In genomic region chr2:86000131-86000937, GRCh38 we compare ENCODE assay signal across 10 cellular contexts.
DNase-seq lines count a peak whose midpoint lies in the region; ATAC-seq and TF ChIP-seq lines count a peak whose summit lies in the region.
"Had no signal": no experiment of that assay in that cellular context is flagged by ENCODE, and none has a peak within 500 bp of the region (broad histone marks: within the 10 kb centered on the region; RNA-seq: fewer than 3 reads in every experiment).

No MANE protein-coding gene starts in this region.

- H3K9me3 ChIP-seq in A673 (ENCODE audit: low read depth, low read length, poor library complexity, severe bottlenecking), result no peaks in the 10 kb centered on the region

- H4K20me1 ChIP-seq in GM23338 (replicated peaks; ENCODE audit: insufficient read depth), result no peaks in the 10 kb centered on the region

- POLR2A ChIA-PET in A673 (lab: Charles Lee; ENCODE audit: low non-redundant PET), result interaction anchor here (0.6 to 0.7 kb wide), 2 partner anchors 10 to 16 kb away, joined by 3 to 17 read pairs; no protein-coding TSS in a partner anchor
- POLR2A ChIA-PET in WTC11 (lab: Charles Lee), result no interaction called here

- no peak overlapping the region for H3K23ac ChIP-seq in mesendoderm (ENCODE audit: low read length)

- TF ChIP-seq CTCF in A673 (conservative IDR thresholded peaks at IDR 0.05; ENCODE audit: low read depth, low read length), result no peak
- TF ChIP-seq CTCF in GM23338 (conservative IDR thresholded peaks at IDR 0.05; ENCODE audit: low read depth in 2 of 2), result no peak
- no peak for TF ChIP-seq CTCF in WTC11 (IDR thresholded peaks at IDR 0.05)

- H3K9ac ChIP-seq in mesendoderm (ENCODE audit: low read length), result no peak overlapping the region

- WGBS in mesendoderm (ENCODE audit: extremely low coverage, insufficient coverage, low lambda C conversion rate), result no CpG with 5 or more reads among the region's 10 CpGs

- H3K27ac Mint-ChIP-seq in GM23338 (peak overlapping the region; percentile 18; the same call in 1 of the 2 replicates), WTC11 (no peak overlapping the region; the same call in 1 of the 2 replicates)

- no peak for TF ChIP-seq POLR2A in erythroblast (IDR thresholded peaks at IDR 0.05; ENCODE audit: low read length)

- H3K27me3 Mint-ChIP-seq in GM23338 (ENCODE audit: insufficient read depth, low read depth, poor library complexity) (peaks cover 2% of the 10 kb centered on the region), WTC11 (ENCODE audit: low read depth) (no peaks in the 10 kb centered on the region; the same call in 1 of the 2 replicates)

- no peaks in the 10 kb centered on the region for H3K36me3 Mint-ChIP-seq in GM23338 (ENCODE audit: low read depth)
- H3K36me3 Mint-ChIP-seq in WTC11, result peaks cover 9% of the 10 kb centered on the region

- intact Hi-C loops in A673 (cut with micrococcal nuclease; ENCODE audit: unreplicated experiment), result no loop called here

- DNase-seq in A673 (ENCODE audit: low spot score) (peak; percentile 41), GM23338 (ENCODE audit: low spot score) (no peak), WTC11 (ENCODE audit: low spot score) (no peak), mesendoderm (no peak), NCI-H128 (lab: John Stamatoyannopoulos, UW; ENCODE audit: unreplicated experiment) (no peak), cerebellum (ENCODE audit: low spot score) (no peak), erythroblast (lab: John Stamatoyannopoulos, UW) (no peak)
- DNase-seq: dorsolateral prefrontal cortex, retina had no signal

- H3K4me3 ChIP-seq in A673 (ENCODE audit: low read depth, low read length, poor library complexity, severe bottlenecking) (no peak overlapping the region), GM23338 (no peak overlapping the region), mesendoderm (ENCODE audit: low read length) (no peak overlapping the region)
- H3K4me3 ChIP-seq: dorsolateral prefrontal cortex had no signal

- no peak overlapping the region for H4K5ac ChIP-seq in mesendoderm (ENCODE audit: low read length)

- no peaks in the 10 kb centered on the region for H3K79me1 ChIP-seq in mesendoderm (ENCODE audit: low read length)

- H3K18ac ChIP-seq in mesendoderm (ENCODE audit: low read length), result no peak overlapping the region

- H3K27me3 ChIP-seq in A673 (replicated peaks; ENCODE audit: insufficient read depth, low read depth, low read length, poor library complexity) (no peaks in the 10 kb centered on the region), GM23338 (ENCODE audit: insufficient read depth) (no peaks in the 10 kb centered on the region), mesendoderm (ENCODE audit: insufficient read depth, low read length, poor library complexity) (no peaks in the 10 kb centered on the region)
- H3K27me3 ChIP-seq: dorsolateral prefrontal cortex had no signal

- H4K8ac ChIP-seq in mesendoderm (ENCODE audit: low read depth, low read length), result no peak overlapping the region

- H3K9me3 Mint-ChIP-seq in GM23338 (peaks cover 11% of the 10 kb centered on the region), WTC11 (peaks cover 17% of the 10 kb centered on the region)

- no TSS peak for BruUV-seq in A673 (replicated peaks; lab: Mats Ljungman, UMichigan)

- H3K4me1 Mint-ChIP-seq in GM23338, result peaks cover 11% of the 10 kb centered on the region
- peaks cover 7% of the 10 kb centered on the region for H3K4me1 Mint-ChIP-seq in WTC11

- H2BK15ac ChIP-seq in mesendoderm (replicated peaks; ENCODE audit: low read depth), result no peak overlapping the region

- peak overlapping the region; percentile 3 for H3K56ac ChIP-seq in mesendoderm (ENCODE audit: low read length)

- no peaks in the 10 kb centered on the region; the same call in 1 of the 2 replicates for H3K9me2 ChIP-seq in GM23338 (ENCODE audit: insufficient read depth)

- no peak overlapping the region for H2BK5ac ChIP-seq in mesendoderm (ENCODE audit: low read length)

- ATAC-seq in GM23338 (no peak), WTC11 (no peak), HG02642 (IDR thresholded peaks at IDR 0.05; ENCODE audit: poor library complexity, unreplicated experiment) (no peak)

- CTCF ChIA-PET in A673 (lab: Charles Lee), result no interaction called here
- CTCF ChIA-PET in WTC11 (lab: Charles Lee), result interaction anchor here (1.1 to 1.2 kb wide), 3 partner anchors 21 to 259 kb away, joined by 3 to 6 read pairs (median 3); no protein-coding TSS in a partner anchor

- H3K4me3 Mint-ChIP-seq in GM23338 (no peak overlapping the region), WTC11 (no peak overlapping the region)

- H3K4me1 ChIP-seq in A673 (ENCODE audit: insufficient read depth, low read length, poor library complexity, severe bottlenecking), result peaks cover 23% of the 10 kb centered on the region
- peaks cover 8% of the 10 kb centered on the region; the same call in 1 of the 2 replicates for H3K4me1 ChIP-seq in GM23338 (ENCODE audit: insufficient read depth)
- H3K4me1 ChIP-seq in mesendoderm (ENCODE audit: control insufficient read depth, low read depth, low read length), result peaks cover 10% of the 10 kb centered on the region

- peak overlapping the region; percentile 85 for H2AFZ ChIP-seq in GM23338

- no peak overlapping the region for H3K4ac ChIP-seq in mesendoderm (ENCODE audit: low read depth, low read length)

- H3K27ac ChIP-seq in A673 (ENCODE audit: low read depth, low read length, poor library complexity, severe bottlenecking) (peak overlapping the region; percentile 58), GM23338 (ENCODE audit: low read depth) (no peak overlapping the region), mesendoderm (ENCODE audit: low read depth, low read length) (no peak overlapping the region)

- H3K79me2 ChIP-seq in GM23338 (replicated peaks; ENCODE audit: insufficient read depth), result no peaks in the 10 kb centered on the region
- no peaks in the 10 kb centered on the region for H3K79me2 ChIP-seq in mesendoderm (ENCODE audit: control insufficient read depth, insufficient read depth, low read length)

- H3F3A ChIP-seq in GM23338 (replicated peaks; ENCODE audit: low read depth), result no peaks in the 10 kb centered on the region

- H3K36me3 ChIP-seq in A673 (ENCODE audit: insufficient read depth, low read length, poor library complexity, severe bottlenecking) (no peaks in the 10 kb centered on the region), GM23338 (ENCODE audit: insufficient read depth) (no peaks in the 10 kb centered on the region), mesendoderm (ENCODE audit: control insufficient read depth, insufficient read depth, low read length) (no peaks in the 10 kb centered on the region)

- H2BK120ac ChIP-seq in mesendoderm (ENCODE audit: low read depth, low read length), result no peak overlapping the region

- peak overlapping the region; percentile 7 for H2AK5ac ChIP-seq in mesendoderm (ENCODE audit: low read length)

- H3K4me2 ChIP-seq in GM23338, result no peak overlapping the region
- no peak overlapping the region for H3K4me2 ChIP-seq in mesendoderm (ENCODE audit: low read length)

TF ChIP-seq in GM23338, 12 proteins besides CTCF, POLR2A, EP300 and RAD21 (continues in another document):
- TF ChIP-seq CREB1 (CRISPR knock-in tag; IDR thresholded peaks at IDR 0.05; ENCODE audit: low read depth), result no peak
- TF ChIP-seq ZNF331 (CRISPR knock-in tag; IDR thresholded peaks at IDR 0.05; ENCODE audit: low read depth), result no peak

TF ChIP-seq in WTC11, 78 proteins besides CTCF, POLR2A, EP300 and RAD21:
- peak; percentile 53 for TF ChIP-seq GABPB1 (CRISPR knock-in tag; IDR thresholded peaks at IDR 0.05)
- no peak for TF ChIP-seq ZNF281 (CRISPR knock-in tag; IDR thresholded peaks at IDR 0.05)
